8 cellular contexts compared by ENCODE assay signal in genomic region chr3:50971487-50971924, GRCh38.
DNase-seq lines count a peak whose midpoint lies in the region; ATAC-seq and TF ChIP-seq lines count a peak whose summit lies in the region.

No MANE protein-coding gene starts in this region.

- no peaks in the 10 kb centered on the region for H3K4me1 Mint-ChIP-seq in progenitor cell of endocrine pancreas (ENCODE audit: low read depth)

- H3K4me3 Mint-ChIP-seq in progenitor cell of endocrine pancreas (ENCODE audit: low read depth): no peak overlapping the region

- peaks cover 16% of the 10 kb centered on the region for H3K9me3 Mint-ChIP-seq in progenitor cell of endocrine pancreas (ENCODE audit: low read depth)

- peak; percentile 71 for ATAC-seq in HG03139 (IDR thresholded peaks at IDR 0.05; ENCODE audit: unreplicated experiment)
- ATAC-seq in GM21381 (IDR thresholded peaks at IDR 0.05; ENCODE audit: unreplicated experiment): no peak

- H3K27ac Mint-ChIP-seq in progenitor cell of endocrine pancreas: no peak overlapping the region

- DNase-seq in NCI-H1436 (lab: John Stamatoyannopoulos, UW) (peak; percentile 21), NCI-H1436 treated with DMSO at 0.1 percent for 48 hours (lab: John Stamatoyannopoulos, UW) (no peak), NCI-H774 (lab: John Stamatoyannopoulos, UW) (peak; percentile 28), fibroblast of gingiva (ENCODE audit: low read depth) (peak; percentile 27), progenitor cell of endocrine pancreas (ENCODE audit: low spot score, unreplicated experiment) (peak; percentile 27)
- DNase-seq in activated CD8-positive, alpha-beta memory T cell treated with anti-CD3 and anti-CD28 coated beads, Interleukin-2, amount 50 U/mL, for 1 hour (ENCODE audit: extremely low read depth): peak; percentile 33

- TF ChIP-seq CTCF in progenitor cell of endocrine pancreas (IDR thresholded peaks at IDR 0.05; ENCODE audit: unreplicated experiment): peak; percentile 91

- no peaks in the 10 kb centered on the region for H3K27me3 Mint-ChIP-seq in progenitor cell of endocrine pancreas

- H3K36me3 Mint-ChIP-seq in progenitor cell of endocrine pancreas (ENCODE audit: insufficient read depth): peaks cover 2% of the 10 kb centered on the region
